In genomic region chr10:43370671-43371215, GRCh38 we compare ENCODE assay signal across 25 cellular contexts. TPM values are rescaled to one million over a fixed set of nuclear protein-coding genes. Genes with fewer than 3 reads are reported as not detected.
"Had no signal": no experiment of that assay in that cellular context is flagged by ENCODE, and none has a peak within 500 bp of the region (broad histone marks: within the 10 kb centered on the region; RNA-seq: fewer than 3 reads in every experiment).

No MANE protein-coding gene starts in this region.

- DNase-seq: activated CD4-positive, alpha-beta T cell treated with anti-CD3 and anti-CD28 coated beads for 4 hours; activated CD4-positive, alpha-beta T cell treated with anti-CD3 and anti-CD28 coated beads, Interleukin-2, amount 50 U/mL, for 4 hours; activated CD8-positive, alpha-beta memory T cell treated with anti-CD3 and anti-CD28 coated beads, Interleukin-2, amount 50 U/mL, for 48 hours; activated CD8-positive, alpha-beta T cell treated with anti-CD3 and anti-CD28 coated beads, Interleukin-2, amount 10 ng/mL, durations not matched to agents 7 days and 5 days; activated naive CD4-positive, alpha-beta T cell treated with anti-CD3 and anti-CD28 coated beads, Interleukin-2, amount 50 U/mL, for 16 hours; activated naive CD8-positive, alpha-beta T cell treated with anti-CD3 and anti-CD28 coated beads, Interleukin-2, amount 10 ng/mL, durations not matched to agents 7 days and 5 days; activated T-cell treated with anti-CD3 and anti-CD28 coated beads, Interleukin-2, amount 50 U/mL, for 1 hour; adrenal gland; body of pancreas; KG1; MG63; NCI-H1105; NCI-H1436; NCI-H187; NCI-H2081; NCI-H510A treated with DMSO at 0.1 percent for 48 hours; SHP77; SW 1271 had no signal

- H3K9me3 ChIP-seq: adrenal gland, ascending aorta, body of pancreas, MG63, SJSA1 had no signal

- H3K27ac ChIP-seq: adrenal gland, ascending aorta, body of pancreas, SJSA1 had no signal

- H3K4me3 ChIP-seq: adrenal gland, ascending aorta, body of pancreas, MG63, SJSA1 had no signal

- ATAC-seq: activated CD4-positive, CD25-positive, alpha-beta regulatory T cell treated with anti-CD3 and anti-CD28 coated beads, Interleukin-2, amount 50 U/mL, for 24 hours; activated CD8-positive, alpha-beta T cell treated with anti-CD3 and anti-CD28 coated beads, Interleukin-2, amount 10 ng/mL, durations not matched to agents 7 days and 5 days; body of pancreas; SK-N-SH treated with all-trans-retinoic acid at 6 μM for 48 hours had no signal

- H3K27ac Mint-ChIP-seq: activated CD8-positive, alpha-beta T cell treated with anti-CD3 and anti-CD28 coated beads, Interleukin-2, amount 10 ng/mL, durations not matched to agents 7 days and 5 days; activated naive CD8-positive, alpha-beta T cell treated with anti-CD3 and anti-CD28 coated beads, Interleukin-2, amount 10 ng/mL, durations not matched to agents 7 days and 5 days; IgD-negative memory B cell; T-helper 1 cell treated with Interleukin-12 subunit alpha and Interleukin-12 subunit beta and Interleukin-4 antibody, amounts not matched to agents 30 μg/mL and 1 μg/mL, for 36 hours had no signal

- H3K36me3 ChIP-seq: adrenal gland, ascending aorta, MG63, SJSA1 had no signal

- H3K4me3 Mint-ChIP-seq: activated CD8-positive, alpha-beta T cell treated with anti-CD3 and anti-CD28 coated beads, Interleukin-2, amount 10 ng/mL, durations not matched to agents 7 days and 5 days; activated naive CD8-positive, alpha-beta T cell treated with anti-CD3 and anti-CD28 coated beads, Interleukin-2, amount 10 ng/mL, durations not matched to agents 7 days and 5 days; IgD-negative memory B cell; T-helper 1 cell treated with Interleukin-12 subunit alpha and Interleukin-12 subunit beta and Interleukin-4 antibody, amounts not matched to agents 30 μg/mL and 1 μg/mL, for 36 hours had no signal

- H3K27me3 ChIP-seq: adrenal gland, ascending aorta, body of pancreas, MG63, SJSA1 had no signal

- H3K36me3 Mint-ChIP-seq: activated naive CD8-positive, alpha-beta T cell treated with anti-CD3 and anti-CD28 coated beads, Interleukin-2, amount 10 ng/mL, durations not matched to agents 7 days and 5 days; IgD-negative memory B cell had no signal

- H3K4me1 ChIP-seq: adrenal gland, ascending aorta, body of pancreas, SJSA1 had no signal

- H3K27me3 Mint-ChIP-seq: activated naive CD8-positive, alpha-beta T cell treated with anti-CD3 and anti-CD28 coated beads, Interleukin-2, amount 10 ng/mL, durations not matched to agents 7 days and 5 days; IgD-negative memory B cell had no signal

- H3K9me3 Mint-ChIP-seq: activated naive CD8-positive, alpha-beta T cell treated with anti-CD3 and anti-CD28 coated beads, Interleukin-2, amount 10 ng/mL, durations not matched to agents 7 days and 5 days; IgD-negative memory B cell; T-helper 1 cell treated with Interleukin-12 subunit alpha and Interleukin-12 subunit beta and Interleukin-4 antibody, amounts not matched to agents 30 μg/mL and 1 μg/mL, for 36 hours had no signal

RNA-seq across cellular contexts. Expression of gene FXYD4, which starts 0.7 kb away (rescaled TPM):
- total RNA-seq: activated CD8-positive, alpha-beta T cell treated with anti-CD3 and anti-CD28 coated beads, Interleukin-2, amount 10 ng/mL, durations not matched to agents 7 days and 5 days; activated naive CD8-positive, alpha-beta T cell treated with anti-CD3 and anti-CD28 coated beads, Interleukin-2, amount 10 ng/mL, durations not matched to agents 7 days and 5 days; ascending aorta; body of pancreas; bronchial epithelial cell; SJSA1 had no signal
